In the genomic region with DNA sequence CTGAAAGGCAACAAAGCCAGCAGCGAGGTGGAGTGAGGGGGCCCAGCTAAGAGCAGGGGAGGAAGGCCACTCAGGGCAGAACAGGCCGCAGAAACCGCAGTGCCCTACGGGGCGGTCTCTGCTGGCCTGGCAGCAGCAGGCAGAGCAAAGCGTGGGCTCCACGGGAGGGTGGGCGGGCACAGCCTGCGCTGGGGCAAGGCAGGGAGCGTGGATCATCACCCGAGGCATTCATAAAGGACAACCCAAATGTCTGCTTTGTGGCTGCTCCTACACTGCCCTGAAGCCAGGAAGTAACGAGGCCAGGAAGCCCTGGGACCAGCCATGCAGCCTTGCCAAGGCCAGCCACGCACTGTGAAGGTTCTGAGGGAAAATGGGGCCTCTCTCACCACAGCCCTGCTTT, we compare ENCODE assay signal across 1 cellular context.
TF ChIP-seq lines count a peak whose summit lies in the region.

No MANE protein-coding gene starts in this region.

TF ChIP-seq in IMR-90, 13 proteins besides CTCF, POLR2A, EP300 and RAD21:
- TF ChIP-seq MAZ (IDR thresholded peaks at IDR 0.05; ENCODE audit: borderline replicate concordance, low read depth, low read length) (no peak), CHD1 (IDR thresholded peaks at IDR 0.05; ENCODE audit: low read depth, low read length) (no peak), NFE2L2 (IDR thresholded peaks at IDR 0.05; ENCODE audit: low read depth, low read length) (no peak), CEBPB (IDR thresholded peaks at IDR 0.05; ENCODE audit: low read depth, low read length) (no peak), SMC3 (IDR thresholded peaks at IDR 0.05; ENCODE audit: low read depth, low read length) (no peak), FOS (IDR thresholded peaks at IDR 0.05; ENCODE audit: low read depth, low read length) (no peak), MXI1 (IDR thresholded peaks at IDR 0.05; ENCODE audit: borderline replicate concordance, low read depth, low read length) (no peak), RFX5 (IDR thresholded peaks at IDR 0.05; ENCODE audit: low read depth, low read length) (no peak), RCOR1 (IDR thresholded peaks at IDR 0.05; ENCODE audit: insufficient replicate concordance, low read length) (no peak), MAFK (IDR thresholded peaks at IDR 0.05; ENCODE audit: low read depth, low read length) (no peak)
- TF ChIP-seq, protein P1, sequence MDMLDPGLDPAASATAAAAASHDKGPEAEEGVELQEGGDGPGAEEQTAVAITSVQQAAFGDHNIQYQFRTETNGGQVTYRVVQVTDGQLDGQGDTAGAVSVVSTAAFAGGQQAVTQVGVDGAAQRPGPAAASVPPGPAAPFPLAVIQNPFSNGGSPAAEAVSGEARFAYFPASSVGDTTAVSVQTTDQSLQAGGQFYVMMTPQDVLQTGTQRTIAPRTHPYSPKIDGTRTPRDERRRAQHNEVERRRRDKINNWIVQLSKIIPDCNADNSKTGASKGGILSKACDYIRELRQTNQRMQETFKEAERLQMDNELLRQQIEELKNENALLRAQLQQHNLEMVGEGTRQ (IDR thresholded peaks at IDR 0.05; ENCODE audit: low read depth, low read length), result no peak
- TF ChIP-seq, protein P2, sequence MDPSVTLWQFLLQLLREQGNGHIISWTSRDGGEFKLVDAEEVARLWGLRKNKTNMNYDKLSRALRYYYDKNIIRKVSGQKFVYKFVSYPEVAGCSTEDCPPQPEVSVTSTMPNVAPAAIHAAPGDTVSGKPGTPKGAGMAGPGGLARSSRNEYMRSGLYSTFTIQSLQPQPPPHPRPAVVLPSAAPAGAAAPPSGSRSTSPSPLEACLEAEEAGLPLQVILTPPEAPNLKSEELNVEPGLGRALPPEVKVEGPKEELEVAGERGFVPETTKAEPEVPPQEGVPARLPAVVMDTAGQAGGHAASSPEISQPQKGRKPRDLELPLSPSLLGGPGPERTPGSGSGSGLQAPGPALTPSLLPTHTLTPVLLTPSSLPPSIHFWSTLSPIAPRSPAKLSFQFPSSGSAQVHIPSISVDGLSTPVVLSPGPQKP (IDR thresholded peaks at IDR 0.05; ENCODE audit: borderline replicate concordance, low read depth, low read length), result no peak
